ENCODE assay signal across 30 cellular contexts in the genomic region with DNA sequence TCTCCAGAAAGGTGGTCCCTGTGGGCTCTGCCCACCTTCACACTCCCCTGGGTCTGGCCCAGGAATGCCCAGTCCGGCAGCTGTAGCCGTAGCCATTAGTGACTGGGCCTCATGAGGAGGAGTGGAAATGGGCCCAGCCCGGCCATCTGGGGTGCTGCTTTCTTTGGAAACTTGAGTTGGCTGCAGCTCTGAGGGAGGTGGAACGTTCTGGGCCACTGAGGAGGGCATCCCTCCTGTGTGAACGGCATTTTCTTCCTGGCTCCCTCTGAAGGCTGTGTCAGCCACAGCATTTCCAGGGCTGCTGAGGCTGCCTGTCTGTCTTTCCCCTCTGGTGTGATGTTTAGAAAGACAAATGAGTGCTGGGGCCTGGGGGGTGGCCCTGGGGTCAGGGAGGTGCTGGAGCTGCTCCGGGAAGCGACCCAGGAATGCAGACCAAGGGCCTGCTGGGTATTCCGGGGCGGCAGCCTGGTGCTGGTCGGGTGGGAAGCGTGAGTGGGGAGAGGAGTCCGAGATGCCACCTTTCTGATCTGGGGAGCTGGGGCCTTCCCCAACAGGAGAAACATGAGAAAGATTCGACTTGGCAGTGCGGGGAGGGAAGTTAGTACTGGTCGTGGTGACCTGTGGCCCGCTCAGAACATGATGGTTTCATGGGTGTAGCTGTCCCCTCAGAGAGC. TPM values are rescaled to one million over a fixed set of nuclear protein-coding genes. Genes with fewer than 3 reads are reported as not detected.
DNase-seq lines count a peak whose midpoint lies in the region; ATAC-seq and TF ChIP-seq lines count a peak whose summit lies in the region.
"Had no signal": no experiment of that assay in that cellular context is flagged by ENCODE, and none has a peak within 500 bp of the region (broad histone marks: within the 10 kb centered on the region; RNA-seq: fewer than 3 reads in every experiment).

No MANE protein-coding gene starts in this region.

- H3K9ac ChIP-seq in SK-N-SH: no peak overlapping the region

- POLR2A ChIA-PET in SK-N-SH (lab: Yijun Ruan, JAX): no interaction called here

- H3K36me3 ChIP-seq in SK-N-SH (replicated peaks in 1 of 2; ENCODE audit: control insufficient read depth in 1 of 2, insufficient read depth in 2 of 2, low read length in 1 of 2): no peaks in the 10 kb centered on the region
- no peaks in the 10 kb centered on the region for H3K36me3 ChIP-seq in thyroid gland
- H3K36me3 ChIP-seq: BE2C had no signal

- H3K79me2 ChIP-seq in SK-N-SH (ENCODE audit: insufficient read depth): 0 out of 2 replicates have a peak, but pooled peaks cover 6% of the 10 kb centered on the region

- H3K4me1 Mint-ChIP-seq in natural killer cell treated with Interleukin-12 subunit alpha and Interleukin-12 subunit beta and Interleukin-15 and Interleukin-18, amount 100 ng/mL, for 72 hours (ENCODE audit: low read depth in 2 of 2): peaks cover 0 to 3% of the 10 kb centered on the region in 2 donors
- H3K4me1 Mint-ChIP-seq: activated CD4-positive, alpha-beta memory T cell treated with anti-CD3 and anti-CD28 coated beads, Interleukin-2, amount 10 ng/mL, durations not matched to agents 7 days and 5 days had no signal

- 90% methylated on average over 12 of the region's 16 CpGs for WGBS in SK-N-SH (ENCODE audit: low lambda C conversion rate)
- 82 to 91% methylated on average over 11 to 15 of the region's 16 CpGs for WGBS in thyroid gland, 2 donors

- no peak overlapping the region for H3K4me3 Mint-ChIP-seq in natural killer cell treated with Interleukin-12 subunit alpha and Interleukin-12 subunit beta and Interleukin-15 and Interleukin-18, amount 100 ng/mL, for 72 hours
- H3K4me3 Mint-ChIP-seq: activated CD4-positive, alpha-beta memory T cell treated with anti-CD3 and anti-CD28 coated beads, Interleukin-2, amount 10 ng/mL, durations not matched to agents 7 days and 5 days; activated naive CD8-positive, alpha-beta T cell; naive thymus-derived CD8-positive, alpha-beta T cell; type B pancreatic cell had no signal

- no peaks in the 10 kb centered on the region for H3K9me2 ChIP-seq in SK-N-SH

- H2AFZ ChIP-seq in SK-N-SH (ENCODE audit: low read depth): no peak overlapping the region
- H2AFZ ChIP-seq: hepatocyte, PC-9 had no signal

- H4K20me1 ChIP-seq in SK-N-SH (ENCODE audit: insufficient read depth): no peaks in the 10 kb centered on the region

- no peaks in the 10 kb centered on the region for H3K27me3 Mint-ChIP-seq in natural killer cell treated with Interleukin-12 subunit alpha and Interleukin-12 subunit beta and Interleukin-15 and Interleukin-18, amount 100 ng/mL, for 72 hours
- H3K27me3 Mint-ChIP-seq: activated CD4-positive, alpha-beta memory T cell treated with anti-CD3 and anti-CD28 coated beads, Interleukin-2, amount 10 ng/mL, durations not matched to agents 7 days and 5 days; activated naive CD8-positive, alpha-beta T cell; naive thymus-derived CD8-positive, alpha-beta T cell; type B pancreatic cell had no signal

- no peak for ATAC-seq in SK-N-SH treated with all-trans-retinoic acid at 6 μM for 48 hours
- ATAC-seq in natural killer cell treated with Interleukin-12 subunit alpha and Interleukin-12 subunit beta and Interleukin-15 and Interleukin-18, amount 100 ng/mL, for 72 hours: no peak
- ATAC-seq: GM12878; HCT116; left lung; naive thymus-derived CD8-positive, alpha-beta T cell had no signal

- TF ChIP-seq RAD21 in SK-N-SH (IDR thresholded peaks at IDR 0.05; ENCODE audit: low read length): no peak

- no peaks in the 10 kb centered on the region for H3F3A ChIP-seq in SK-N-SH (replicated peaks; ENCODE audit: insufficient read depth)

- H3K4me1 ChIP-seq in SK-N-SH (ENCODE audit: control insufficient read depth in 1 of 2, insufficient read depth in 2 of 2, low read depth in 1 of 2, low read length in 1 of 2) (no peaks in the 10 kb centered on the region; a peak in 1 of 4 replicates), thyroid gland (no peaks in the 10 kb centered on the region)
- H3K4me1 ChIP-seq: BE2C, left lung, stomach had no signal

- TF ChIP-seq EP300 in SK-N-SH (IDR thresholded peaks at IDR 0.05; ENCODE audit: borderline replicate concordance in 1 of 2, low read depth in 1 of 2, low read length in 1 of 2): no peak

- intact Hi-C loops in dorsolateral prefrontal cortex (cut with DNase I): no loop called here
- intact Hi-C loops in thyroid gland (cut with DNase I): no loop called here

- H3K36me3 Mint-ChIP-seq in natural killer cell treated with Interleukin-12 subunit alpha and Interleukin-12 subunit beta and Interleukin-15 and Interleukin-18, amount 100 ng/mL, for 72 hours: no peaks in the 10 kb centered on the region
- H3K36me3 Mint-ChIP-seq: activated naive CD8-positive, alpha-beta T cell had no signal

- TF ChIP-seq CTCF in SK-N-SH (IDR thresholded peaks at IDR 0.05): no peak
- no peak for TF ChIP-seq CTCF in dorsolateral prefrontal cortex (IDR thresholded peaks at IDR 0.05 in 54 of 56, conservative IDR thresholded peaks at IDR 0.05 in 2 of 56; ENCODE audit: low read depth in 1 of 56, partially characterized antibody in 56 of 56)
- TF ChIP-seq CTCF in thyroid gland (IDR thresholded peaks at IDR 0.05): no peak

- H3K27ac ChIP-seq in SK-N-SH (ENCODE audit: low read depth in 2 of 2, low read length in 1 of 2) (no peak overlapping the region), dorsolateral prefrontal cortex (peak overlapping the region in 53 of 59 donors; percentile 3 to 86 (median 65)), thyroid gland (no peak overlapping the region)
- H3K27ac ChIP-seq: hepatocyte, HL-60, left lung, PC-9, stomach had no signal

- no peak for TF ChIP-seq POLR2A in thyroid gland (IDR thresholded peaks at IDR 0.05)

- peak; percentile 16 for DNase-seq in SK-N-SH
- peak in 1 of 10 donors; percentile 75 for DNase-seq in dorsolateral prefrontal cortex
- peak; percentile 27 for DNase-seq in myocyte (ENCODE audit: low read depth)
- DNase-seq in activated naive CD4-positive, alpha-beta T cell (lab: John Stamatoyannopoulos, UW): no peak
- no peak for DNase-seq in NCI-H1930 (lab: John Stamatoyannopoulos, UW)
- no peak for DNase-seq in thyroid gland
- DNase-seq in natural killer cell treated with Interleukin-12 subunit alpha and Interleukin-12 subunit beta and Interleukin-15 and Interleukin-18, amount 100 ng/mL, for 72 hours (ENCODE audit: low spot score): no peak
- DNase-seq: activated CD4-positive, alpha-beta memory T cell treated with anti-CD3 and anti-CD28 coated beads, Interleukin-2, amount 10 ng/mL, durations not matched to agents 7 days and 5 days; activated CD4-positive, CD25-positive, alpha-beta regulatory T cell treated with anti-CD3 and anti-CD28 coated beads, Interleukin-2, amount 50 U/mL, for 72 hours; BE2C; DMS79; effector CD8-positive, alpha-beta T cell; erythroblast; foreskin melanocyte; naive thymus-derived CD8-positive, alpha-beta T cell; NCI-H1092 treated with DMSO at 0.1 percent for 48 hours; NCI-H2029 treated with DMSO at 0.1 percent for 48 hours; NCI-H345; PC-9; SHP77 treated with DMSO at 0.1 percent for 48 hours; stomach had no signal

- no peaks in the 10 kb centered on the region for H3K9me3 ChIP-seq in SK-N-SH
- H3K9me3 ChIP-seq in thyroid gland: no peaks in the 10 kb centered on the region
- H3K9me3 ChIP-seq: BE2C, left lung, stomach had no signal

- no peak overlapping the region for H3K27ac Mint-ChIP-seq in natural killer cell treated with Interleukin-12 subunit alpha and Interleukin-12 subunit beta and Interleukin-15 and Interleukin-18, amount 100 ng/mL, for 72 hours
- H3K27ac Mint-ChIP-seq: activated CD4-positive, alpha-beta memory T cell treated with anti-CD3 and anti-CD28 coated beads, Interleukin-2, amount 10 ng/mL, durations not matched to agents 7 days and 5 days; activated naive CD8-positive, alpha-beta T cell; activated T-helper 2 cell treated with anti-CD3 and anti-CD28 coated beads, Interferon-gamma antibody, Interleukin-2, Interleukin-4, amounts not matched to agents 10 μg/mL and 5 μg/mL and 100 μg/mL, durations not matched to agents 14 hours and 24 hours and 36 hours; type B pancreatic cell had no signal

- H3K4me2 ChIP-seq in SK-N-SH: no peak overlapping the region
- H3K4me2 ChIP-seq: hepatocyte, PC-9 had no signal

- H3K4me3 ChIP-seq in SK-N-SH (ENCODE audit: low read depth in 2 of 2, low read length in 1 of 2) (no peak overlapping the region), dorsolateral prefrontal cortex (no peak overlapping the region), thyroid gland (replicated peaks in 1 of 3) (no peak overlapping the region)
- H3K4me3 ChIP-seq: GM12878, hepatocyte, left lung, PC-9, stomach had no signal

- H3K9me3 Mint-ChIP-seq in natural killer cell treated with Interleukin-12 subunit alpha and Interleukin-12 subunit beta and Interleukin-15 and Interleukin-18, amount 100 ng/mL, for 72 hours: no peaks in the 10 kb centered on the region
- H3K9me3 Mint-ChIP-seq: activated CD4-positive, alpha-beta memory T cell treated with anti-CD3 and anti-CD28 coated beads, Interleukin-2, amount 10 ng/mL, durations not matched to agents 7 days and 5 days; activated T-helper 2 cell treated with anti-CD3 and anti-CD28 coated beads, Interferon-gamma antibody, Interleukin-2, Interleukin-4, amounts not matched to agents 10 μg/mL and 5 μg/mL and 100 μg/mL, durations not matched to agents 14 hours and 24 hours and 36 hours; naive thymus-derived CD8-positive, alpha-beta T cell had no signal

- CTCF ChIA-PET in SK-N-SH (lab: Yijun Ruan, JAX): interaction anchor here (0.7 to 1.1 kb wide), 2 partner anchors 78 to 162 kb away, joined by 3 to 4 read pairs; no protein-coding TSS in a partner anchor

- H3K27me3 ChIP-seq in SK-N-SH (ENCODE audit: insufficient read depth): no peaks in the 10 kb centered on the region
- H3K27me3 ChIP-seq in dorsolateral prefrontal cortex: no peaks in the 10 kb centered on the region
- H3K27me3 ChIP-seq in thyroid gland: no peaks in the 10 kb centered on the region
- H3K27me3 ChIP-seq: BE2C, hepatocyte, left lung, stomach had no signal

RNA-seq across cellular contexts. Expression of gene PTDSS2, which starts 27.1 kb away (rescaled TPM):
- polyA plus RNA-seq in SK-N-SH (2012; rRNA removed): 25.6 and 28.6 TPM in 2 replicates
- polyA plus RNA-seq in SK-N-SH (2012; cell fraction: cytosol; rRNA removed): 10.9 and 14.9 TPM in 2 replicates
- polyA plus RNA-seq in SK-N-SH (2012; cell fraction: nucleus; rRNA removed): 130 and 148 TPM in 2 replicates
- total RNA-seq in dorsolateral prefrontal cortex: 10 to 100 TPM; 32.5 to 82.7 (median 53.2) TPM
- total RNA-seq in myocyte: 78.1 and 110 TPM in 2 replicates
- 46.3 TPM for polyA plus RNA-seq in myocyte (2012)
- total RNA-seq in thyroid gland: 10 to 100 TPM; 40.8 to 69.9 (median 41.7) TPM
- total RNA-seq in natural killer cell treated with Interleukin-12 subunit alpha and Interleukin-12 subunit beta and Interleukin-15 and Interleukin-18, amount 100 ng/mL, for 72 hours: 10 to 100 TPM; 20.6 to 56.9 TPM

RNA-seq across cellular contexts. Expression of gene RNH1, which starts 29.9 kb away (rescaled TPM):
- 135 and 147 TPM in 2 replicates for polyA plus RNA-seq in SK-N-SH (2012; rRNA removed)
- polyA plus RNA-seq in SK-N-SH (2012; cell fraction: cytosol; rRNA removed): 44.4 and 82.6 TPM in 2 replicates
- polyA plus RNA-seq in SK-N-SH (2012; cell fraction: nucleus; rRNA removed): 176 and 213 TPM in 2 replicates
- total RNA-seq in dorsolateral prefrontal cortex (100 to 1,000 TPM in 68 of 120 experiments, 10 to 100 TPM in 52; 67.4 to 242 (median 102) TPM), myocyte (419 and 464 TPM in 2 replicates), thyroid gland (100 to 1,000 TPM; 191 to 259 (median 231) TPM)
- 267 TPM for polyA plus RNA-seq in myocyte (2012)
- total RNA-seq in natural killer cell treated with Interleukin-12 subunit alpha and Interleukin-12 subunit beta and Interleukin-15 and Interleukin-18, amount 100 ng/mL, for 72 hours: 100 to 1,000 TPM in 1 of 2 donors, 10 to 100 TPM in 1; 89.2 to 113 TPM

RNA-seq across cellular contexts. Expression of gene ANO9, which starts 35.4 kb away (rescaled TPM):
- 0.06 and 0.12 TPM in 2 replicates for polyA plus RNA-seq in SK-N-SH (2012; rRNA removed)
- 0.03 TPM in 2 replicates for polyA plus RNA-seq in SK-N-SH (2012; cell fraction: cytosol; rRNA removed)
- polyA plus RNA-seq in SK-N-SH (2012; cell fraction: nucleus; rRNA removed): 1.0 TPM in 2 replicates
- under 1 TPM in 21 of 120 experiments, not detected in 99; 0.08 to 0.70 (median 0.20) TPM for total RNA-seq in dorsolateral prefrontal cortex
- total RNA-seq in myocyte: 0.42 and 0.94 TPM in 2 replicates
- not detected for polyA plus RNA-seq in myocyte (2012)
- 1 to 10 TPM; 3.7 to 6.4 (median 4.7) TPM for total RNA-seq in thyroid gland
- 1 to 10 TPM; 2.4 to 6.7 TPM for total RNA-seq in natural killer cell treated with Interleukin-12 subunit alpha and Interleukin-12 subunit beta and Interleukin-15 and Interleukin-18, amount 100 ng/mL, for 72 hours

RNA-seq across cellular contexts. Expression of gene HRAS, which starts 58.2 kb away (rescaled TPM):
- polyA plus RNA-seq in SK-N-SH (2012; rRNA removed): 138 and 217 TPM in 2 replicates
- polyA plus RNA-seq in SK-N-SH (2012; cell fraction: cytosol; rRNA removed): 95.3 and 125 TPM in 2 replicates
- 189 and 285 TPM in 2 replicates for polyA plus RNA-seq in SK-N-SH (2012; cell fraction: nucleus; rRNA removed)
- total RNA-seq in dorsolateral prefrontal cortex: 100 to 1,000 TPM in 19 of 120 experiments, 10 to 100 TPM in 101; 50.7 to 122 (median 86.8) TPM
- 37.9 and 66.0 TPM in 2 replicates for total RNA-seq in myocyte
- 124 TPM for polyA plus RNA-seq in myocyte (2012)
- total RNA-seq in thyroid gland: 10 to 100 TPM; 16.9 to 41.3 (median 29.9) TPM
- total RNA-seq in natural killer cell treated with Interleukin-12 subunit alpha and Interleukin-12 subunit beta and Interleukin-15 and Interleukin-18, amount 100 ng/mL, for 72 hours: 10 to 100 TPM; 33.6 to 83.5 TPM

Comparison
In these comparisons a context has a peak if more than half of its experiments do, and no peak if none do; other contexts are left out.
1. DNase-seq: peak in SK-N-SH (single experiment) and myocyte (single experiment); none in activated naive CD4-positive, alpha-beta T cell (0 of 4), NCI-H1930 (0 of 2), thyroid gland (0 of 2) and natural killer cell treated with Interleukin-12 subunit alpha and Interleukin-12 subunit beta and Interleukin-15 and Interleukin-18, amount 100 ng/mL, for 72 hours (single experiment).
2. H3K27ac ChIP-seq: peak in dorsolateral prefrontal cortex (53 of 59); none in SK-N-SH (0 of 2) and thyroid gland (0 of 3).